Comparison of ENCODE assay signal across 21 cellular contexts in the genomic region with DNA sequence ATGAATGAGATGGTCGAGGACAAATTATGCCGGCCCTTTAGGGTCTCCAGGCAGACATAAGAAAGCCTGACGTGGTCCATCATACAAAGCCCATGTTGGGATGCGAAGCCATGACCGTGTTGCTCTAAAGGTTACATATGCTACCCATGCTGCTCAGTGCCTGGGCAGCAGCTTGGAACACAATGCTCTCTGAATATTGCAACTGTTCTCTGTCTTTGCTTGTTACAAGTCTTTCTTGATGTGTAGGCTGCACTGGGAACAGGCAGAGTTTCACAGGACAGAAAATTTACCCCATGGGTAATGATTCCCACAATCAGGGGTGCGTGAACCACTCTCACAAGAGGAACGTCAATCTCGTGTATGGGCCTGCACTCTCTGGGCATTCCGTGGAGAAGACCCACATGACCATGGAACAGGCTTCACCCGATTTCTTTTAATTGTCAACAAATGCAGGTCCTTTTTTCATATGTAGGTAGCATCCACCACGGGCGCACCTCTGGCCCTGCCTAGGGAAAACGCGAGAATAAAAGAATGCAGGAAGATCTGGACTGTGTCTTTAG.
"Had no signal": no experiment of that assay in that cellular context is flagged by ENCODE, and none has a peak within 500 bp of the region (broad histone marks: within the 10 kb centered on the region; RNA-seq: fewer than 3 reads in every experiment).

No MANE protein-coding gene starts in this region.

- H2AFZ ChIP-seq: parathyroid adenoma had no signal

- H3K27ac Mint-ChIP-seq: dendritic cell treated with granulocyte-macrophage colony-stimulating factor and Interleukin-4, amounts not matched to agents 40 ng/mL and 50 ng/mL, for 4 days; nephron had no signal

- H3K9me3 Mint-ChIP-seq: activated T-helper 17 cell treated with anti-CD3 and anti-CD28 coated beads, Interleukin-2, amount 50 U/mL, for 72 hours had no signal

- H3K4me1 ChIP-seq: breast epithelium had no signal

- H3K27me3 ChIP-seq: ascending aorta, esophagus squamous epithelium, tibial artery had no signal

- ATAC-seq: activated T-helper 17 cell treated with anti-CD3 and anti-CD28 coated beads, Interleukin-2, amount 50 U/mL, for 72 hours; left cardiac atrium; T-helper 17 cell had no signal

- H3K79me2 ChIP-seq: parathyroid adenoma had no signal

- H3K36me3 ChIP-seq: ascending aorta, breast epithelium, esophagus squamous epithelium, WERI-Rb-1 had no signal

- H3K9ac ChIP-seq: parathyroid adenoma had no signal

- H3K27me3 Mint-ChIP-seq: activated T-helper 17 cell treated with anti-CD3 and anti-CD28 coated beads, Interleukin-2, amount 50 U/mL, for 72 hours; dendritic cell treated with granulocyte-macrophage colony-stimulating factor and Interleukin-4, amounts not matched to agents 40 ng/mL and 50 ng/mL, for 4 days; T-helper 17 cell had no signal

- H3K9me3 ChIP-seq: ascending aorta, breast epithelium, esophagus squamous epithelium, tibial artery had no signal

- H3K27ac ChIP-seq: ascending aorta, breast epithelium, esophagus squamous epithelium, parathyroid adenoma, tibial artery, WERI-Rb-1 had no signal

- H3K4me3 ChIP-seq: ascending aorta, breast epithelium, esophagus squamous epithelium, tibial artery had no signal

- DNase-seq: activated CD4-positive, alpha-beta T cell treated with anti-CD3 and anti-CD28 coated beads for 1 hour; activated CD4-positive, alpha-beta T cell treated with anti-CD3 and anti-CD28 coated beads, Interleukin-2, amount 50 U/mL, for 48 hours; activated naive CD4-positive, alpha-beta T cell treated with Interleukin-2 at 50 U/mL for 16 hours; activated T-cell treated with anti-CD3 and anti-CD28 coated beads, Interleukin-2, amount 50 U/mL, for 1 hour; effector CD8-positive, alpha-beta T cell; esophagus squamous epithelium; left cardiac atrium; mesenchymal stem cell; SIG-M5; stimulated activated CD4-positive, alpha-beta T cell treated with anti-CD3 and anti-CD28 coated beads, Interleukin-1b, Interleukin-23, amount 100 ng/mL, for 48 hours; stimulated activated CD8-positive, alpha-beta memory T cell treated with anti-CD3 and anti-CD28 coated beads, Interleukin-4, amount 100 ng/mL, for 48 hours; stimulated activated naive CD4-positive, alpha-beta T cell; T-helper 17 cell; tibial artery; WERI-Rb-1 had no signal

- H3K4me3 Mint-ChIP-seq: activated T-helper 17 cell treated with anti-CD3 and anti-CD28 coated beads, Interleukin-2, amount 50 U/mL, for 72 hours; dendritic cell treated with granulocyte-macrophage colony-stimulating factor and Interleukin-4, amounts not matched to agents 40 ng/mL and 50 ng/mL, for 4 days; nephron; T-helper 17 cell had no signal
